ENCODE assay signal across 1 cellular context in genomic region chr1:50105430-50105829, GRCh38.
TF ChIP-seq lines count a peak whose summit lies in the region.

No MANE protein-coding gene starts in this region.

TF ChIP-seq in WTC11, 78 proteins besides CTCF, POLR2A, EP300 and RAD21 (continued from another document):
- TF ChIP-seq AFF4 (CRISPR knock-in tag; IDR thresholded peaks at IDR 0.05; ENCODE audit: borderline replicate concordance) (no peak), PRDM15 (CRISPR knock-in tag; IDR thresholded peaks at IDR 0.05) (no peak), E2F4 (CRISPR knock-in tag; IDR thresholded peaks at IDR 0.05; ENCODE audit: borderline replicate concordance, low read depth) (no peak), ZNF423 (CRISPR knock-in tag; IDR thresholded peaks at IDR 0.05) (no peak), FOXP4 (CRISPR knock-in tag; IDR thresholded peaks at IDR 0.05) (no peak), SMAD3 (CRISPR knock-in tag; IDR thresholded peaks at IDR 0.05; ENCODE audit: borderline replicate concordance) (no peak), NFYB (CRISPR knock-in tag; conservative IDR thresholded peaks at IDR 0.05; ENCODE audit: low read depth) (no peak), FOXJ3 (CRISPR knock-in tag; IDR thresholded peaks at IDR 0.05; ENCODE audit: borderline replicate concordance) (no peak), ZNF671 (CRISPR knock-in tag; IDR thresholded peaks at IDR 0.05) (no peak), USF1 (CRISPR knock-in tag; IDR thresholded peaks at IDR 0.05) (no peak)
TF ChIP-seq in WTC11: peak in this region for 0.
